Comparison of ENCODE assay signal across 1 cellular context in the genomic region with DNA sequence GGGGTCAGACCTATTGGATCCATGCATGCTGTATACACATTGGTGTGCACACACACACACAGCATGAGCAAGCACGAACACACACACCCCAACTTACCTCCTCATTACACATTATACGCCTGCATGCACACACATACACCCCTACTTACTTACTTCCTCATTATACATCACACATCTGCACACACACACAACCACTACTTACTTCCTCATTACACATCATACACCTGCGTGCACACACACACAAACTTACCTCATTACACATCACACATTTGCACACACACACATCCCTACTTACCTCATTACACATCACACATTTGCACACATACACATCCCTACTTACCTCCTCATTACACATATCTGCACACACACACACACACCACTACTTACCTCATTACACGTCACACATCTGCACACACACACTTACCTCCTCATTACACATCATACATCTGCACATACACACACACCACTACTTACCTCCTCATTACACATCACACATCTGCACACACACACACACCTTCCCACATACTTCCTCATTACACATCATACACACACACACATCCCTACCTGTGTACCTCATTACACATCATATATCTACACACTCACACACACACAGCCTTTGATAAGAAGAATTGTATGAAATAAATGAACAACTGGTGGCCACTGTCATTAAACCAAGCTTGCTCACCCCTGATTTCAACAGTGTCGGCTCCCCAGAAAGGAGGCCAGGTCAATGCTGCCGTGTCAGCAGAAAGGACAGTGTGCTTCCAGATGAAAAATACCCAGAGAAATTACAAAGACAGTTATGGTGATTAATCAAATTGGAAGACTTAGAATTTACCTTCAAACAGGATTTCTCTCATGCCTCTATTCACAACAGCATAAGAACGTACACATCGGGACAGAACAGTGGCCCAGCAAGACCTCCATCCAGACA.
A peak's percentile ranks its signal among the peaks of the same experiment; 100 is the strongest.
TF ChIP-seq lines count a peak whose summit lies in the region.

No MANE protein-coding gene starts in this region.

TF ChIP-seq in H1, 55 proteins besides CTCF, POLR2A, EP300 and RAD21:
- no peak for TF ChIP-seq PHF8 (conservative IDR thresholded peaks at IDR 0.05; ENCODE audit: low read depth, low read length)
- TF ChIP-seq MAFK (IDR thresholded peaks at IDR 0.05; ENCODE audit: low read depth, low read length): 0 out of 2 replicates have a peak, but pooled peaks have one; percentile 14
- no peak for TF ChIP-seq SIRT6 (IDR thresholded peaks at IDR 0.05; ENCODE audit: low read length)
- TF ChIP-seq BCL11A (IDR thresholded peaks at IDR 0.05; ENCODE audit: low read depth in 2 of 2, low read length in 2 of 2): no peak
TF ChIP-seq in H1: peak in this region for 1.
